8 cellular contexts compared by ENCODE assay signal in genomic region chr10:93701903-93702277, GRCh38. TPM values are rescaled to one million over a fixed set of nuclear protein-coding genes. Genes with fewer than 3 reads are reported as not detected.
DNase-seq lines count a peak whose midpoint lies in the region; ATAC-seq and TF ChIP-seq lines count a peak whose summit lies in the region.

No MANE protein-coding gene starts in this region.

- peak; percentile 6 to 8 for ATAC-seq in CD4-positive, CD25-positive, alpha-beta regulatory T cell (ENCODE audit: low read depth in 2 of 2)
- ATAC-seq in GM19025 (IDR thresholded peaks at IDR 0.05; ENCODE audit: low read depth, unreplicated experiment) (peak; percentile 5), HG03175 (IDR thresholded peaks at IDR 0.05; ENCODE audit: unreplicated experiment) (peak; percentile 19), T-cell (replicated peaks in 1 of 4) (peak; percentile 3 to 47 (median 18))

- H3K4me1 ChIP-seq in CD4-positive, CD25-positive, alpha-beta regulatory T cell (ENCODE audit: control insufficient read depth, insufficient read depth, low read length, poor library complexity, severe bottlenecking) = peaks cover 42% of the 10 kb centered on the region
- H3K4me1 ChIP-seq in parathyroid adenoma = peaks cover 5% of the 10 kb centered on the region

- CTCF ChIA-PET in T-cell (lab: Charles Lee) = interaction anchor here (0.6 to 1.7 kb wide), 9 partner anchors 18 to 1411 kb away, joined by 3 to 5 read pairs (median 3); partner anchors contain the start of genes CPEB3 (in 1 of the 2), MARCHF5 (in 1 of the 2) and NOC3L (in 1 of the 2)

- H3K4me3 ChIP-seq in CD4-positive, CD25-positive, alpha-beta regulatory T cell (ENCODE audit: low read depth, low read length) = peak overlapping the region; percentile 95
- H3K4me3 ChIP-seq in fibroblast of mammary gland (ENCODE audit: control insufficient read depth, low read depth, low read length) = peak overlapping the region; percentile 77
- H3K4me3 ChIP-seq in parathyroid adenoma (ENCODE audit: low read depth, low read length) = peak overlapping the region; percentile 81

- H3K9me3 Mint-ChIP-seq in CD4-positive, CD25-positive, alpha-beta regulatory T cell = peaks cover 0 to under 1% (median 0%) of the 10 kb centered on the region in 7 donors
- no peaks in the 10 kb centered on the region for H3K9me3 Mint-ChIP-seq in T-cell

- peaks cover 17% of the 10 kb centered on the region for H3K36me3 Mint-ChIP-seq in CD4-positive, CD25-positive, alpha-beta regulatory T cell
- H3K36me3 Mint-ChIP-seq in T-cell = peaks cover 13% of the 10 kb centered on the region

- no peak overlapping the region for H3K27ac Mint-ChIP-seq in CD4-positive, CD25-positive, alpha-beta regulatory T cell
- H3K27ac Mint-ChIP-seq in T-cell = no peak overlapping the region

- H3K4me2 ChIP-seq in parathyroid adenoma (ENCODE audit: low read length) = peak overlapping the region; percentile 97

- no peaks in the 10 kb centered on the region for H3K9me3 ChIP-seq in CD4-positive, CD25-positive, alpha-beta regulatory T cell (ENCODE audit: control insufficient read depth in 2 of 2, low read length in 2 of 2)
- no peaks in the 10 kb centered on the region for H3K9me3 ChIP-seq in parathyroid adenoma (ENCODE audit: control insufficient read depth, low read length)

- H3K27me3 Mint-ChIP-seq in CD4-positive, CD25-positive, alpha-beta regulatory T cell = no peaks in the 10 kb centered on the region
- H3K27me3 Mint-ChIP-seq in T-cell = no peaks in the 10 kb centered on the region

- peak overlapping the region; percentile 80 for H3K27ac ChIP-seq in CD4-positive, CD25-positive, alpha-beta regulatory T cell (ENCODE audit: insufficient read depth, low read length, poor library complexity, severe bottlenecking)
- peak overlapping the region; percentile 87 for H3K27ac ChIP-seq in parathyroid adenoma

- H3K36me3 ChIP-seq in CD4-positive, CD25-positive, alpha-beta regulatory T cell (ENCODE audit: control insufficient read depth, insufficient read depth, low read length) = peaks cover 23% of the 10 kb centered on the region
- H3K36me3 ChIP-seq in parathyroid adenoma (ENCODE audit: control insufficient read depth, insufficient read depth, low read length) = no peaks in the 10 kb centered on the region

- no peak overlapping the region for H3K9ac ChIP-seq in parathyroid adenoma

- no peaks in the 10 kb centered on the region for H3K79me2 ChIP-seq in parathyroid adenoma

- no peak for TF ChIP-seq CTCF in fibroblast of mammary gland (conservative IDR thresholded peaks at IDR 0.05; ENCODE audit: control insufficient read depth, insufficient read depth, low read depth, low read length)
- no peak for TF ChIP-seq CTCF in parathyroid adenoma (IDR thresholded peaks at IDR 0.05)

- H3K27me3 ChIP-seq in CD4-positive, CD25-positive, alpha-beta regulatory T cell (ENCODE audit: control insufficient read depth, insufficient read depth, low read length) = no peaks in the 10 kb centered on the region
- no peaks in the 10 kb centered on the region for H3K27me3 ChIP-seq in parathyroid adenoma (ENCODE audit: control insufficient read depth, insufficient read depth, low read length)

- no peak overlapping the region for H3K4me3 Mint-ChIP-seq in CD4-positive, CD25-positive, alpha-beta regulatory T cell
- no peak overlapping the region for H3K4me3 Mint-ChIP-seq in T-cell

- peaks cover 8 to 29% (median 19%) of the 10 kb centered on the region in 4 donors for H3K4me1 Mint-ChIP-seq in CD4-positive, CD25-positive, alpha-beta regulatory T cell
- peaks cover 21 to 27% (median 23%) of the 10 kb centered on the region in 3 donors for H3K4me1 Mint-ChIP-seq in T-cell

- H2AFZ ChIP-seq in parathyroid adenoma = peak overlapping the region; percentile 77

- no peak for DNase-seq in CD4-positive, CD25-positive, alpha-beta regulatory T cell
- DNase-seq in T-cell (peak in 14 of 34 experiments; percentile 0 to 38 (median 8)), fibroblast of mammary gland (ENCODE audit: low read depth) (peak; percentile 56), HPDE6-E6E7 (ENCODE audit: extremely low spot score) (no peak), NCI-H187 (lab: John Stamatoyannopoulos, UW) (no peak)

- POLR2A ChIA-PET in T-cell (lab: Charles Lee) = interaction anchor here (0.6 to 1.0 kb wide), 5 partner anchors 17 to 664 kb away, joined by 3 to 5 read pairs (median 3); no protein-coding TSS in a partner anchor

RNA-seq across cellular contexts. Expression of gene FRA10AC1, which starts 0.5 kb away (rescaled TPM):
- total RNA-seq in CD4-positive, CD25-positive, alpha-beta regulatory T cell = 16.5 TPM
- polyA plus RNA-seq in CD4-positive, CD25-positive, alpha-beta regulatory T cell = 1 to 10 TPM; 5.1 to 7.5 (median 5.7) TPM
- 10 to 100 TPM; 15.2 to 24.1 (median 18.2) TPM for total RNA-seq in T-cell

RNA-seq across cellular contexts. Expression of gene LGI1, which starts 55.8 kb away (rescaled TPM):
- not detected for total RNA-seq in CD4-positive, CD25-positive, alpha-beta regulatory T cell
- polyA plus RNA-seq in CD4-positive, CD25-positive, alpha-beta regulatory T cell = not detected
- total RNA-seq in T-cell = not detected
